In the genomic region with DNA sequence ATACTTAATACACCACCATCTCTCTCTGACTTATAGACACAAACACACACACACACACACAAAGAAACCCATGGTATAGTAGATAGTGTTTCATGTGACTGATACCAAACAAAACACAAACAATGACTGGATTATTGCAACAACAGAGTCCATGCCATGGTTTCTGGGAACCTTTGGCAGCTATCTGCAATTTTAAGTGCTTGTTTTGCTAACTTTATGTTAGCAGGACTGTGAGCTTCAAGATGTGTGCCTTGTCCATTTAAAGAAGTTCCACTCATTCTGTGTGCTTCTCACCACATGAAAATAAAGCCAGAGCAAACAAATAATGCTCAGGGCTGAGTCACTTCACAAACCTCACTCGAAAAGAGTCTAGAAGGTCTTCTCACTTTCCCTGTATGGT, we compare ENCODE assay signal across 15 cellular contexts. TPM values are rescaled to one million over a fixed set of nuclear protein-coding genes. Genes with fewer than 3 reads are reported as not detected.
DNase-seq lines count a peak whose midpoint lies in the region; ATAC-seq and TF ChIP-seq lines count a peak whose summit lies in the region.
"Had no signal": no experiment of that assay in that cellular context is flagged by ENCODE, and none has a peak within 500 bp of the region (broad histone marks: within the 10 kb centered on the region; RNA-seq: fewer than 3 reads in every experiment).

No MANE protein-coding gene starts in this region.

- no peaks in the 10 kb centered on the region for H3K9me3 Mint-ChIP-seq in glutamatergic neuron (ENCODE audit: unreplicated experiment)
- peaks cover 6% of the 10 kb centered on the region for H3K9me3 Mint-ChIP-seq in activated CD8-positive, alpha-beta T cell treated with anti-CD3 and anti-CD28 coated beads for 36 hours
- H3K9me3 Mint-ChIP-seq: neural crest cell had no signal

- no peaks in the 10 kb centered on the region for H3K27me3 Mint-ChIP-seq in glutamatergic neuron (ENCODE audit: unreplicated experiment)
- no peaks in the 10 kb centered on the region for H3K27me3 Mint-ChIP-seq in activated CD8-positive, alpha-beta T cell treated with anti-CD3 and anti-CD28 coated beads for 36 hours

- no peak overlapping the region for H3K27ac Mint-ChIP-seq in glutamatergic neuron (ENCODE audit: unreplicated experiment)
- H3K27ac Mint-ChIP-seq in activated CD8-positive, alpha-beta T cell treated with anti-CD3 and anti-CD28 coated beads for 36 hours = no peak overlapping the region

- no peaks in the 10 kb centered on the region for H3K36me3 ChIP-seq in lung (ENCODE audit: control insufficient read depth in 2 of 2, insufficient read depth in 2 of 2, low read length in 2 of 2)

- peak; percentile 75 for ATAC-seq in lung (ENCODE audit: insufficient read depth, low FRiP score)
- ATAC-seq in HG02571 (IDR thresholded peaks at IDR 0.05; ENCODE audit: unreplicated experiment) = no peak
- no peak for ATAC-seq in activated CD8-positive, alpha-beta T cell treated with anti-CD3 and anti-CD28 coated beads for 36 hours
- ATAC-seq: activated T-cell treated with anti-CD3 and anti-CD28 coated beads, Interleukin-2, amount 50 U/mL, for 4 hours had no signal

- H3K27ac ChIP-seq in lung (ENCODE audit: low read depth in 1 of 2, low read length in 1 of 2) = no peak overlapping the region

- no peaks in the 10 kb centered on the region for H3K4me1 ChIP-seq in lung (ENCODE audit: control insufficient read depth in 2 of 2, insufficient read depth in 2 of 2, low read length in 2 of 2)

- H3K9me3 ChIP-seq in lung (ENCODE audit: control insufficient read depth in 2 of 2, insufficient read depth in 1 of 2, low read length in 1 of 2) = no peaks in the 10 kb centered on the region

- H3K27me3 ChIP-seq in lung (ENCODE audit: control insufficient read depth, insufficient read depth) = no peaks in the 10 kb centered on the region

- 61 to 89% methylated on average over 1 of the region's 1 CpG for WGBS in lung, 2 donors

- H3K4me3 Mint-ChIP-seq in glutamatergic neuron (ENCODE audit: unreplicated experiment) = no peak overlapping the region
- no peak overlapping the region for H3K4me3 Mint-ChIP-seq in activated CD8-positive, alpha-beta T cell treated with anti-CD3 and anti-CD28 coated beads for 36 hours
- H3K4me3 Mint-ChIP-seq: activated T-cell treated with anti-CD3 and anti-CD28 coated beads, Interleukin-2, amount 50 U/mL, for 4 hours; neural crest cell had no signal

- POLR2A ChIA-PET in activated CD8-positive, alpha-beta T cell treated with anti-CD3 and anti-CD28 coated beads for 36 hours (lab: Charles Lee) = no interaction called here

- in situ Hi-C loops in ACHN (cut with HindIII; ENCODE audit: low pct_ligation_motif_present, low pct_unique_long_range_greater_than_20kb, low sequenced_read_pairs) = no loop called here

- H3K36me3 Mint-ChIP-seq in glutamatergic neuron (ENCODE audit: unreplicated experiment) = no peaks in the 10 kb centered on the region
- no peaks in the 10 kb centered on the region for H3K36me3 Mint-ChIP-seq in activated CD8-positive, alpha-beta T cell treated with anti-CD3 and anti-CD28 coated beads for 36 hours (ENCODE audit: low read depth)

- TF ChIP-seq CTCF in LNCaP clone FGC (IDR thresholded peaks at IDR 0.05; ENCODE audit: control insufficient read depth, extremely low read depth, insufficient read depth) (no peak), choroid plexus epithelial cell (conservative IDR thresholded peaks at IDR 0.05; ENCODE audit: low read depth, low read length) (no peak), lung (IDR thresholded peaks at IDR 0.05; ENCODE audit: control extremely low read depth, extremely low read depth) (no peak), glutamatergic neuron (IDR thresholded peaks at IDR 0.05; ENCODE audit: partially characterized antibody, unreplicated experiment) (no peak)
- TF ChIP-seq CTCF in activated CD8-positive, alpha-beta T cell treated with anti-CD3 and anti-CD28 coated beads for 36 hours (IDR thresholded peaks at IDR 0.05) = no peak

- CTCF ChIA-PET in activated CD8-positive, alpha-beta T cell treated with anti-CD3 and anti-CD28 coated beads for 36 hours (lab: Charles Lee) = no interaction called here

- H3K4me3 ChIP-seq in LNCaP clone FGC (ENCODE audit: low read depth, low read length) (no peak overlapping the region), choroid plexus epithelial cell (ENCODE audit: low read depth, low read length) (no peak overlapping the region), lung (no peak overlapping the region)

- DNase-seq in AG08395 (ENCODE audit: low spot score) (peak; percentile 13), LNCaP clone FGC (ENCODE audit: low read depth) (peak; percentile 64), choroid plexus epithelial cell (ENCODE audit: low read depth) (peak; percentile 57), lung (ENCODE audit: low spot score) (no peak), ACHN (no peak), glutamatergic neuron (no peak)
- no peak for DNase-seq in activated CD8-positive, alpha-beta T cell treated with anti-CD3 and anti-CD28 coated beads for 36 hours
- DNase-seq: activated CD4-positive, CD25-positive, alpha-beta regulatory T cell; activated T-cell treated with anti-CD3 and anti-CD28 coated beads, Interleukin-2, amount 50 U/mL, for 4 hours; AML-193; GDM1; kidney; stimulated activated CD4-positive, alpha-beta T cell treated with anti-CD3 and anti-CD28 coated beads, Interleukin-12 subunit alpha, Interleukin-12 subunit beta, amount 100 ng/mL, for 4 hours had no signal

- no peaks in the 10 kb centered on the region for H3K4me1 Mint-ChIP-seq in glutamatergic neuron (ENCODE audit: low read depth, unreplicated experiment)
- H3K4me1 Mint-ChIP-seq in activated CD8-positive, alpha-beta T cell treated with anti-CD3 and anti-CD28 coated beads for 36 hours (ENCODE audit: low read depth) = no peaks in the 10 kb centered on the region
- H3K4me1 Mint-ChIP-seq: neural crest cell had no signal

- intact Hi-C loops in activated CD8-positive, alpha-beta T cell treated with anti-CD3 and anti-CD28 coated beads for 36 hours (cut with micrococcal nuclease) = no loop called here

RNA-seq across cellular contexts. Expression of gene LURAP1L, which starts 15.1 kb away (rescaled TPM):
- total RNA-seq in lung (100 to 1,000 TPM in 1 of 2 donors, 10 to 100 TPM in 1; 27.0 to 104 TPM), glutamatergic neuron (ENCODE audit: unreplicated experiment) (25.6 TPM)
- 10 to 100 TPM; 24.9 to 33.2 TPM for polyA plus RNA-seq in lung
- not detected for total RNA-seq in activated CD8-positive, alpha-beta T cell treated with anti-CD3 and anti-CD28 coated beads for 36 hours
- total RNA-seq: activated T-cell treated with anti-CD3 and anti-CD28 coated beads, Interleukin-2, amount 50 U/mL, for 4 hours had no signal

Comparison
In these comparisons a context has a peak if more than half of its experiments do, and no peak if none do; other contexts are left out.
1. DNase-seq: peak in AG08395 (single experiment), LNCaP clone FGC (single experiment) and choroid plexus epithelial cell (single experiment); none in lung (single experiment), ACHN (single experiment), glutamatergic neuron (single experiment) and activated CD8-positive, alpha-beta T cell treated with anti-CD3 and anti-CD28 coated beads for 36 hours (single experiment).
2. RNA of gene LURAP1L, which starts 15.1 kb away (total RNA-seq): 27.0 to 104 TPM in lung and 25.6 TPM in glutamatergic neuron (single experiment); not detected in activated CD8-positive, alpha-beta T cell treated with anti-CD3 and anti-CD28 coated beads for 36 hours; every median in the first group is over 10 times any median in the second.